8 cellular contexts compared by ENCODE assay signal in genomic region chr16:68257251-68257905, GRCh38. TPM values are rescaled to one million over a fixed set of nuclear protein-coding genes. Genes with fewer than 3 reads are reported as not detected.
DNase-seq lines count a peak whose midpoint lies in the region; ATAC-seq and TF ChIP-seq lines count a peak whose summit lies in the region.

No MANE protein-coding gene starts in this region.

- no peaks in the 10 kb centered on the region for H3K9me3 ChIP-seq in RWPE2 (ENCODE audit: severe bottlenecking)
- no peaks in the 10 kb centered on the region for H3K9me3 ChIP-seq in muscle layer of colon (ENCODE audit: low read length)
- no peaks in the 10 kb centered on the region for H3K9me3 ChIP-seq in uterus

- H3K36me3 ChIP-seq in RWPE2 (ENCODE audit: low read depth): peaks cover 20% of the 10 kb centered on the region
- H3K36me3 ChIP-seq in muscle layer of colon (ENCODE audit: insufficient read depth, low read length): peaks cover 45% of the 10 kb centered on the region
- H3K36me3 ChIP-seq in uterus: no peaks in the 10 kb centered on the region

- peak overlapping the region; percentile 31 for H3K27ac ChIP-seq in RWPE2 (ENCODE audit: poor library complexity, severe bottlenecking)
- peak overlapping the region; percentile 69 for H3K27ac ChIP-seq in muscle layer of colon (ENCODE audit: low read depth, low read length)
- peak overlapping the region in 1 of 2 donors; percentile 31 for H3K27ac ChIP-seq in uterus

- H3K27me3 ChIP-seq in RWPE2 (ENCODE audit: insufficient read depth, poor library complexity, severe bottlenecking): no peaks in the 10 kb centered on the region
- H3K27me3 ChIP-seq in muscle layer of colon (ENCODE audit: control insufficient read depth in 1 of 2, insufficient read depth in 2 of 2, low read length in 2 of 2): no peaks in the 10 kb centered on the region
- H3K27me3 ChIP-seq in uterus: no peaks in the 10 kb centered on the region

- H3K4me3 ChIP-seq in RWPE2 (ENCODE audit: severe bottlenecking) (no peak overlapping the region), muscle layer of colon (ENCODE audit: low read depth in 1 of 2, low read length in 2 of 2) (no peak overlapping the region), uterus (no peak overlapping the region)

- intact Hi-C loops in uterus (cut with DNase I; ENCODE audit: low total_unique reads): no loop called here

- no peak for TF ChIP-seq POLR2A in uterus (IDR thresholded peaks at IDR 0.05)

- DNase-seq in NCI-H1436 (lab: John Stamatoyannopoulos, UW): peak; percentile 42
- DNase-seq in NCI-H1436 treated with DMSO at 0.1 percent for 48 hours (lab: John Stamatoyannopoulos, UW): no peak
- DNase-seq in RWPE2 (ENCODE audit: low spot score): no peak
- DNase-seq in nucleus accumbens (lab: John Stamatoyannopoulos, UW): no peak
- no peak for DNase-seq in uterus

- peak overlapping the region; percentile 50 for H3K9ac ChIP-seq in muscle layer of colon (ENCODE audit: low read length)

- no peak for TF ChIP-seq CTCF in RWPE2 (IDR thresholded peaks at IDR 0.05; ENCODE audit: poor library complexity, severe bottlenecking)
- TF ChIP-seq CTCF in uterus (IDR thresholded peaks at IDR 0.05): no peak

- H3K4me1 ChIP-seq in RWPE2 (ENCODE audit: insufficient read depth, poor library complexity, severe bottlenecking): no peaks in the 10 kb centered on the region
- peaks cover 35% of the 10 kb centered on the region for H3K4me1 ChIP-seq in muscle layer of colon (ENCODE audit: insufficient read depth, low read length)
- H3K4me1 ChIP-seq in uterus: no peaks in the 10 kb centered on the region

- ATAC-seq in HG02973 (IDR thresholded peaks at IDR 0.05; ENCODE audit: unreplicated experiment) (peak; percentile 46), RWPE2 (ENCODE audit: low read depth) (no peak), GM18502 (IDR thresholded peaks at IDR 0.05; ENCODE audit: poor library complexity, unreplicated experiment) (no peak)

RNA-seq across cellular contexts. Expression of gene SLC7A6, which starts 6.9 kb away (rescaled TPM):
- 10 to 100 TPM in 2 of 4 donors, 1 to 10 TPM in 2; 6.8 to 40.0 (median 19.6) TPM for total RNA-seq in uterus

RNA-seq across cellular contexts. Expression of gene PLA2G15, which starts 12.2 kb away (rescaled TPM):
- total RNA-seq in uterus: 10 to 100 TPM in 2 of 4 donors, 1 to 10 TPM in 1, under 1 TPM in 1; 0.51 to 22.3 (median 7.9) TPM

RNA-seq across cellular contexts. Expression of gene ESRP2, which starts 21.5 kb away (rescaled TPM):
- 1 to 10 TPM in 1 of 4 donors, under 1 TPM in 3; 0.26 to 5.3 (median 0.50) TPM for total RNA-seq in uterus

RNA-seq across cellular contexts. Expression of gene SLC7A6OS, which starts 53.4 kb away (rescaled TPM):
- total RNA-seq in uterus: 10 to 100 TPM in 2 of 4 donors, 1 to 10 TPM in 2; 7.6 to 18.9 (median 13.4) TPM

RNA-seq across cellular contexts. Expression of gene PRMT7, which starts 53.4 kb away (rescaled TPM):
- total RNA-seq in uterus: 100 to 1,000 TPM in 1 of 4 donors, 10 to 100 TPM in 2, 1 to 10 TPM in 1; 8.2 to 111 (median 66.9) TPM
